Comparison of ENCODE assay signal across 8 cellular contexts in the genomic region with DNA sequence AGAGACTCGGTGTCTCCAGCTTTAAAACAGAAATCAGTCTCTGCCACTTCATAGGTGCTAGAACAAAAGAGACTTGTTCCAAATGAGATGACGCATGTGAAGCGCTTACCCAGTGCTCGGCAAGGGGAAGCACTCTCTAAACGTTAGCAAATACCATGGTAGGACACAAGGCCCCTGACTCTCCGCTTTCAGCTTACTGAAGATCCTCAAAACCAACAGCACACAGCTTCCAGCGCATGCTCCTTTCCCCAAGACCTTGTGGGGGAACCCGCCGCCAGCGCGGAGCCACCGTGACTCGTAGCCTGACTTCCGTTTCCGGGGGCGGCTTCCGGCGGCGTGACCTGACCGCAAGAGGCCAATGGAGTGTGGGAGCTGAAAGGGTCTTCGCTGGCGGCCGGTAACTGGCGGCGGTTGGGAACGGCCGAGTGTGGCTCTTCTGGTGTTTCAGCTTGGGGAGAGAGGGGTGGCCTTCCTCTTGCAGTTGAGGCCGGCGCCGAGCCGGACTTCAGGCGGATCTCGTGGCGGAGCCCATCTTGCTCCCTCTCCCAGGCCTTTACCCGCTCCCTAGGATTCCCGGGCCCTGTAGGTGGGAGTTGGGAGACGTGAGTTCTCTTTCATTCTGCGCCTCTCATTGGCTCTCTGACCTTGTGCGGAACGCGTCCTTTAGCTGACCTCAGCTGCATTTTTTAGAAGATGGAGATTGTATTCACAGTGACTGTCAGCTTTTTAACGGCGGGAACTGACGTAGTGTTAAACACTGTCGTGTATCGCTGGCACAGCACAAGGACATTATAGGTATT. TPM values are rescaled to one million over a fixed set of nuclear protein-coding genes. Genes with fewer than 3 reads are reported as not detected.
A peak's percentile ranks its signal among the peaks of the same experiment; 100 is the strongest.
DNase-seq lines count a peak whose midpoint lies in the region; ATAC-seq and TF ChIP-seq lines count a peak whose summit lies in the region.

A gene with protein sequence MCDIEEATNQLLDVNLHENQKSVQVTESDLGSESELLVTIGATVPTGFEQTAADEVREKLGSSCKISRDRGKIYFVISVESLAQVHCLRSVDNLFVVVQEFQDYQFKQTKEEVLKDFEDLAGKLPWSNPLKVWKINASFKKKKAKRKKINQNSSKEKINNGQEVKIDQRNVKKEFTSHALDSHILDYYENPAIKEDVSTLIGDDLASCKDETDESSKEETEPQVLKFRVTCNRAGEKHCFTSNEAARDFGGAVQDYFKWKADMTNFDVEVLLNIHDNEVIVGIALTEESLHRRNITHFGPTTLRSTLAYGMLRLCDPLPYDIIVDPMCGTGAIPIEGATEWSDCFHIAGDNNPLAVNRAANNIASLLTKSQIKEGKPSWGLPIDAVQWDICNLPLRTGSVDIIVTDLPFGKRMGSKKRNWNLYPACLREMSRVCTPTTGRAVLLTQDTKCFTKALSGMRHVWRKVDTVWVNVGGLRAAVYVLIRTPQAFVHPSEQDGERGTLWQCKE (plus strand): TSS at position 324 of the 800 bp plus-strand sequence. CDS start 2,015 bp downstream, outside the sequence.

- CTCF ChIA-PET in CD4-positive, alpha-beta T cell (lab: Charles Lee) = interaction anchor here (0.9 to 2.8 kb wide), 8 partner anchors 10 to 570 kb away, joined by 3 to 28 read pairs (median 5); a partner anchor contains a TSS

- no peaks in the 10 kb centered on the region for H3K27me3 ChIP-seq in CD4-positive, alpha-beta T cell (ENCODE audit: control insufficient read depth, insufficient read depth, low read length)

- peak; percentile 82 to 91 (median 84) for DNase-seq in CD4-positive, alpha-beta T cell
- DNase-seq in NK-92 (lab: John Stamatoyannopoulos, UW; ENCODE audit: unreplicated experiment) (peak; percentile 47), lung microvascular endothelial cell (ENCODE audit: low read depth in 2 of 2) (peak; percentile 91 to 95)
- peak; percentile 70 to 89 for DNase-seq in activated CD8-positive, alpha-beta memory T cell treated with anti-CD3 and anti-CD28 coated beads for 1 hour (ENCODE audit: extremely low read depth in 1 of 2, low read depth in 1 of 2)
- DNase-seq in effector CD8-positive, alpha-beta T cell (lab: John Stamatoyannopoulos, UW) = peak; percentile 85
- peak; percentile 91 for DNase-seq in stimulated activated CD8-positive, alpha-beta memory T cell treated with anti-CD3 and anti-CD28 coated beads, Interleukin-12 subunit alpha, Interleukin-12 subunit beta, amount 100 ng/mL, for 1 hour (ENCODE audit: low read depth)

- peak within 1 kb of the TSS; percentile 92 for H3K27ac ChIP-seq in CD4-positive, alpha-beta T cell (ENCODE audit: low read depth, low read length)

- intact Hi-C loops in CD4-positive, alpha-beta T cell (cut with DNase I, micrococcal nuclease) = loop anchor here (2.0 to 5.0 kb wide), 4 partner anchors 32 to 959 kb away; a partner anchor contains a TSS

- peaks cover 42% of the 10 kb centered on the region for H3K36me3 Mint-ChIP-seq in CD4-positive, alpha-beta T cell (ENCODE audit: low read depth)

- H3K9me3 Mint-ChIP-seq in CD4-positive, alpha-beta T cell = peaks cover 2% of the 10 kb centered on the region

- peak; percentile 91 for ATAC-seq in CD4-positive, alpha-beta T cell (ENCODE audit: poor library complexity)
- ATAC-seq in GM19438 (IDR thresholded peaks at IDR 0.05; ENCODE audit: low read depth, unreplicated experiment) (peak; percentile 99), HG03575 (IDR thresholded peaks at IDR 0.05; ENCODE audit: extremely low read depth, insufficient number of reproducible peaks, low FRiP score, unreplicated experiment) (peak; percentile 63)

- peak within 1 kb of the TSS; percentile 99 for H3K27ac Mint-ChIP-seq in CD4-positive, alpha-beta T cell

- H3K27me3 Mint-ChIP-seq in CD4-positive, alpha-beta T cell = no peaks in the 10 kb centered on the region

- no peaks in the 10 kb centered on the region for H3K9me3 ChIP-seq in CD4-positive, alpha-beta T cell (ENCODE audit: control insufficient read depth, low read length)

- peak; percentile 13 for TF ChIP-seq CTCF in CD4-positive, alpha-beta T cell (IDR thresholded peaks at IDR 0.05)

- H3K4me3 Mint-ChIP-seq in CD4-positive, alpha-beta T cell = peak within 1 kb of the TSS; percentile 96

- POLR2A ChIA-PET in CD4-positive, alpha-beta T cell (lab: Charles Lee) = interaction anchor here (0.7 to 5.3 kb wide), 19 partner anchors 10 to 958 kb away, joined by 3 to 209 read pairs (median 7); a partner anchor contains a TSS

- H3K4me1 Mint-ChIP-seq in CD4-positive, alpha-beta T cell (ENCODE audit: low read depth) = peaks cover 25% of the 10 kb centered on the region

RNA-seq across cellular contexts. Expression of the gene that starts here (rescaled TPM):
- 10 to 100 TPM; 74.2 to 78.0 TPM for total RNA-seq in CD4-positive, alpha-beta T cell
- 15.7 and 21.4 TPM in 2 replicates for total RNA-seq in lung microvascular endothelial cell

Comparison
In these comparisons a context has a peak if more than half of its experiments do, and no peak if none do; other contexts are left out.
1. Peak in every context shown above with its lines: DNase-seq, ATAC-seq and H3K27ac ChIP-seq.